ENCODE assay signal across 14 cellular contexts in the genomic region with DNA sequence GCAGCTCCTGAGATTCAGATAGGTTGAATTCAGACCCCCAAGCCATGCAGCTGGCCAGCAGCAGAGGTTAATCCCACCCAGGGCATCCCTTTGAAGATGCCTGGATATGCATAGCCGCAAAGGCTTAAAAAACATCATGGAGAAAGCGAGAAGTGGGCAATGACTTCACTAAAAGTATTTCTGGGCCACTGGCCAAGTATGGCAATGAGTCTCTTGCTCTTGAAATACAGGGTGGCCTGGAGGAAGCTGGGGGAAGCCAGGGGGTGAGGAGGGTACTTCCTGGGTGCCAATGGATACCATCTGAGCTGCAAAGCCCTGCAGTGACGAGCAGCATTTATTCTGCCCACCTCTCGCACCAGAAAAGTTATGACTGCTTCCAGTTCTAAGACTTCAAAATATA.
A peak's percentile ranks its signal among the peaks of the same experiment; 100 is the strongest.
DNase-seq lines count a peak whose midpoint lies in the region; ATAC-seq, FAIRE-seq and TF ChIP-seq lines count a peak whose summit lies in the region.
"Had no signal": no experiment of that assay in that cellular context is flagged by ENCODE, and none has a peak within 500 bp of the region (broad histone marks: within the 10 kb centered on the region; RNA-seq: fewer than 3 reads in every experiment).

No MANE protein-coding gene starts in this region.

- no peaks in the 10 kb centered on the region for H3K9me3 ChIP-seq in fibroblast of lung (ENCODE audit: control insufficient read depth, insufficient read depth, low read depth, low read length)
- H3K9me3 ChIP-seq in skeletal muscle satellite cell (replicated peaks; ENCODE audit: low read length) = no peaks in the 10 kb centered on the region

- no peak for ATAC-seq in GM19328 (IDR thresholded peaks at IDR 0.05; ENCODE audit: unreplicated experiment)
- ATAC-seq: natural killer cell treated with Interleukin-12 subunit alpha and Interleukin-12 subunit beta and Interleukin-15 and Interleukin-18, amount 100 ng/mL, for 72 hours had no signal

- H3K27me3 ChIP-seq in fibroblast of lung (ENCODE audit: control insufficient read depth, insufficient read depth, low read length) (no peaks in the 10 kb centered on the region), skeletal muscle satellite cell (ENCODE audit: control insufficient read depth, insufficient read depth, low read length) (no peaks in the 10 kb centered on the region)

- no peak for FAIRE-seq in RCC 7860 (lab: Jason Lieb, UNC)
- FAIRE-seq: endothelial cell of umbilical vein had no signal

- H3K4me1 ChIP-seq in fibroblast of lung (ENCODE audit: control insufficient read depth, extremely low read depth, insufficient read depth, low read length) (no peaks in the 10 kb centered on the region), skeletal muscle satellite cell (ENCODE audit: control insufficient read depth, insufficient read depth, low read length) (peaks cover 29% of the 10 kb centered on the region)

- H3K4me2 ChIP-seq in fibroblast of lung (ENCODE audit: extremely low read depth, insufficient read depth, low read length) = no peak overlapping the region
- H3K4me2 ChIP-seq in skeletal muscle satellite cell (ENCODE audit: low read length) = peak overlapping the region; percentile 26

- H3K79me2 ChIP-seq in fibroblast of lung (ENCODE audit: control insufficient read depth, insufficient read depth, low read length) = no peaks in the 10 kb centered on the region

- peak; percentile 72 for DNase-seq in HCEC 1CT
- peak; percentile 49 for DNase-seq in RCC 7860 (ENCODE audit: low spot score)
- DNase-seq in fibroblast of lung (ENCODE audit: low read depth in 2 of 2) = peak; percentile 84 to 85
- no peak for DNase-seq in HK-2 (ENCODE audit: unreplicated experiment)
- no peak for DNase-seq in NK-92 treated with Interleukin-12 subunit alpha and Interleukin-12 subunit beta, amount 100 ng/mL, for 24 hours (lab: John Stamatoyannopoulos, UW)
- no peak for DNase-seq in SIG-M5 treated with dmso at 0.1 percent for 504 hours (lab: John Stamatoyannopoulos, UW; ENCODE audit: unreplicated experiment)
- DNase-seq: activated CD8-positive, alpha-beta memory T cell treated with anti-CD3 and anti-CD28 coated beads, Interleukin-2, amount 50 U/mL, for 4 hours; NCI-H1417 treated with DMSO at 0.1 percent for 48 hours; stimulated activated naive CD4-positive, alpha-beta T cell had no signal

- no peak overlapping the region for H2AFZ ChIP-seq in fibroblast of lung (ENCODE audit: low read length)

- H3K9ac ChIP-seq in fibroblast of lung (ENCODE audit: insufficient read depth, low read length) = no peak overlapping the region
- no peak overlapping the region for H3K9ac ChIP-seq in skeletal muscle satellite cell (ENCODE audit: low read depth, low read length)

- TF ChIP-seq CTCF in fibroblast of lung (conservative IDR thresholded peaks at IDR 0.05 in 1 of 2, IDR thresholded peaks at IDR 0.05 in 1 of 2; ENCODE audit: low read depth in 1 of 2, low read length in 2 of 2) = no peak

- no peak overlapping the region for H3K27ac ChIP-seq in fibroblast of lung (ENCODE audit: insufficient read depth, low read length)
- H3K27ac ChIP-seq: VCaP had no signal

- H3K36me3 ChIP-seq in fibroblast of lung (ENCODE audit: control insufficient read depth, insufficient read depth, low read length) = no peaks in the 10 kb centered on the region
- no peaks in the 10 kb centered on the region for H3K36me3 ChIP-seq in skeletal muscle satellite cell (ENCODE audit: insufficient read depth, low read length)

- H4K20me1 ChIP-seq in fibroblast of lung (ENCODE audit: control insufficient read depth, extremely low read depth, insufficient read depth, low read length) = no peaks in the 10 kb centered on the region

- H3K4me3 ChIP-seq in fibroblast of lung (replicated peaks in 1 of 4; ENCODE audit: control extremely low read depth in 1 of 4, insufficient read depth in 1 of 4, low read depth in 3 of 4, low read length in 4 of 4) = no peak overlapping the region
- H3K4me3 ChIP-seq in skeletal muscle satellite cell (ENCODE audit: low read length) = no peak overlapping the region

Comparison
In these comparisons a context has a peak if more than half of its experiments do, and no peak if none do; other contexts are left out.
1. DNase-seq: peak in HCEC 1CT (single experiment), RCC 7860 (single experiment) and fibroblast of lung (2 of 2); none in HK-2 (single experiment), NK-92 treated with Interleukin-12 subunit alpha and Interleukin-12 subunit beta, amount 100 ng/mL, for 24 hours (single experiment) and SIG-M5 treated with dmso at 0.1 percent for 504 hours (single experiment).